17 cellular contexts compared by ENCODE assay signal in the genomic region with DNA sequence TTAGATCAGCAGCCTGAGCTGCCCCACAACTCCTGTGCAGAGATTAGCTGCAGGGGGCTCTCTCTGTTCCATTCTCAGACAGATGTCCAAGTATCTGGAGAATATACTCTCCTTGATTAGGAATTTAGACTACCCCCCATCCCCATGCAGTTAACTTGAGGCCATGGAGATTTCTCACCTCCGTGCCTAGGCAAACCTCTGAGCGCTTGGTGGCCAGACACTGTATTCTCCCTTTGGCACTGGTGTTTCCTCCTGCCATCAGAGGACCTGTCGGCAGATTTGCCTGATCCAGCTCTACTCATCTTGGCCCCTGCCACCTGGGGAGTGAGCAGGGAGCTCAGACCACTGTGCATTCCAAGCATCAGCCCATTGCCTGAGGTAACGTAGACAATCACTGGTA. TPM values are rescaled to one million over a fixed set of nuclear protein-coding genes. Genes with fewer than 3 reads are reported as not detected.
DNase-seq lines count a peak whose midpoint lies in the region; ATAC-seq and TF ChIP-seq lines count a peak whose summit lies in the region.
"Had no signal": no experiment of that assay in that cellular context is flagged by ENCODE, and none has a peak within 500 bp of the region (broad histone marks: within the 10 kb centered on the region; RNA-seq: fewer than 3 reads in every experiment).

No MANE protein-coding gene starts in this region.

- CTCF ChIA-PET in OCI-LY7 (lab: Charles Lee; ENCODE audit: unreplicated experiment), result no interaction called here

- no peaks in the 10 kb centered on the region for H3K9me2 ChIP-seq in GM23248 (ENCODE audit: insufficient read depth)
- H3K9me2 ChIP-seq in OCI-LY7 (ENCODE audit: insufficient read depth, low read length), result no peaks in the 10 kb centered on the region

- intact Hi-C loops in OCI-LY7 (cut with micrococcal nuclease; ENCODE audit: unreplicated experiment), result loop anchor here (5.0 kb wide), 1 partner anchor 81 kb away; no protein-coding TSS in a partner anchor

- peaks cover 0 to 7% of the 10 kb centered on the region in 2 donors for H3K9me3 Mint-ChIP-seq in stimulated activated naive B cell treated with anti-CD40 and anti-IgM and Interleukin-4, amounts not matched to agents 10 μg/mL and 1 μg/mL and 100 μg/mL, for 72 hours
- no peaks in the 10 kb centered on the region for H3K9me3 Mint-ChIP-seq in glutamatergic neuron (ENCODE audit: unreplicated experiment)

- no peak overlapping the region for H3K4me3 Mint-ChIP-seq in stimulated activated naive B cell treated with anti-CD40 and anti-IgM and Interleukin-4, amounts not matched to agents 10 μg/mL and 1 μg/mL and 100 μg/mL, for 72 hours
- H3K4me3 Mint-ChIP-seq in glutamatergic neuron (ENCODE audit: unreplicated experiment), result no peak overlapping the region
- H3K4me3 Mint-ChIP-seq: CD4-positive, alpha-beta memory T cell; GM23338; T-helper 2 cell treated with Interferon-gamma antibody and Interleukin-4, amounts not matched to agents 5 μg/mL and 100 μg/mL, for 36 hours had no signal

- BruUV-seq in OCI-LY7 (replicated peaks; lab: Mats Ljungman, UMichigan), result no TSS peak

- no peaks in the 10 kb centered on the region for H3F3A ChIP-seq in GM23248 (ENCODE audit: insufficient read depth)

- ATAC-seq in GM18511 (IDR thresholded peaks at IDR 0.05; ENCODE audit: unreplicated experiment) (peak; percentile 7), HG03378 (IDR thresholded peaks at IDR 0.05; ENCODE audit: unreplicated experiment) (no peak)
- peak; percentile 8 to 16 for ATAC-seq in stimulated activated naive B cell treated with anti-CD40 and anti-IgM and Interleukin-4, amounts not matched to agents 10 μg/mL and 1 μg/mL and 100 μg/mL, for 72 hours (replicated peaks)
- ATAC-seq: GM23338 had no signal

- H3K27me3 ChIP-seq in GM23248 (replicated peaks; ENCODE audit: insufficient read depth), result no peaks in the 10 kb centered on the region

- DNase-seq in GM23248 (no peak), OCI-LY7 (ENCODE audit: low spot score) (no peak), glutamatergic neuron (no peak), T-helper 2 cell (no peak)
- DNase-seq in stimulated activated naive B cell treated with anti-CD40 and anti-IgM and Interleukin-4, amounts not matched to agents 10 μg/mL and 1 μg/mL and 100 μg/mL, for 72 hours, result no peak
- DNase-seq: CD4-positive, alpha-beta memory T cell; NCI-H1092 treated with DMSO at 0.1 percent for 48 hours; NCI-H2081; NK-92 treated with Interleukin-12 subunit alpha and Interleukin-12 subunit beta, amount 100 ng/mL, for 24 hours; OCI-M1; SHP77 had no signal

- H3K9me3 ChIP-seq in GM23248 (ENCODE audit: low read depth), result no peaks in the 10 kb centered on the region
- peaks cover 15% of the 10 kb centered on the region; the same call in 1 of the 2 replicates for H3K9me3 ChIP-seq in OCI-LY7 (ENCODE audit: low read length)

- peak overlapping the region; percentile 29 for H3K4me2 ChIP-seq in GM23248 (ENCODE audit: unreplicated experiment)
- peak overlapping the region; percentile 61 for H3K4me2 ChIP-seq in OCI-LY7 (ENCODE audit: low read length)
- H3K4me2 ChIP-seq: GM23338 had no signal

- no peak overlapping the region for H3K9ac ChIP-seq in GM23248

- 91 to 93% methylated on average over 4 of the region's 4 CpGs for WGBS in GM23248 (ENCODE audit: low coverage in 1 of 2, low lambda C conversion rate in 2 of 2, missing lambda C conversion rate in 2 of 2), 2 experiments

- no peak overlapping the region for H2AFZ ChIP-seq in GM23248
- no peak overlapping the region for H2AFZ ChIP-seq in OCI-LY7 (ENCODE audit: low read length)

- no peak overlapping the region for H3K27ac ChIP-seq in GM23248
- peak overlapping the region; percentile 26 for H3K27ac ChIP-seq in OCI-LY7 (ENCODE audit: low read depth, low read length, poor library complexity, severe bottlenecking)
- H3K27ac ChIP-seq: SK-N-MC had no signal

- POLR2A ChIA-PET in OCI-LY7 (lab: Charles Lee), result interaction anchor here (0.9 to 2.5 kb wide), 4 partner anchors 10 to 193 kb away, joined by 3 to 18 read pairs (median 4); no protein-coding TSS in a partner anchor

- H3K79me2 ChIP-seq in GM23248 (ENCODE audit: insufficient read depth) (no peaks in the 10 kb centered on the region), OCI-LY7 (ENCODE audit: insufficient read depth, low read depth, low read length) (peaks cover 72% of the 10 kb centered on the region)

- H3K4me3 ChIP-seq in GM23248, result no peak overlapping the region
- no peak overlapping the region for H3K4me3 ChIP-seq in OCI-LY7 (ENCODE audit: low read depth, low read length, poor library complexity, severe bottlenecking)
- H3K4me3 ChIP-seq: GM23338, SK-N-MC had no signal

- H3K36me3 Mint-ChIP-seq in stimulated activated naive B cell treated with anti-CD40 and anti-IgM and Interleukin-4, amounts not matched to agents 10 μg/mL and 1 μg/mL and 100 μg/mL, for 72 hours, result no peaks in the 10 kb centered on the region
- peaks cover 32% of the 10 kb centered on the region for H3K36me3 Mint-ChIP-seq in glutamatergic neuron (ENCODE audit: unreplicated experiment)
- H3K36me3 Mint-ChIP-seq: CD4-positive, alpha-beta memory T cell; IgD-negative memory B cell had no signal

- in situ Hi-C loops in GM23248 (cut with MboI), result no loop called here

- no peaks in the 10 kb centered on the region for H4K20me1 ChIP-seq in GM23248 (ENCODE audit: insufficient read depth)
- H4K20me1 ChIP-seq in OCI-LY7 (ENCODE audit: insufficient read depth, low read length), result no peaks in the 10 kb centered on the region

- no peak for TF ChIP-seq CTCF in OCI-LY7 (conservative IDR thresholded peaks at IDR 0.05; ENCODE audit: low read length)
- TF ChIP-seq CTCF in glutamatergic neuron (IDR thresholded peaks at IDR 0.05; ENCODE audit: partially characterized antibody, unreplicated experiment), result no peak

- no peaks in the 10 kb centered on the region for H3K27me3 Mint-ChIP-seq in stimulated activated naive B cell treated with anti-CD40 and anti-IgM and Interleukin-4, amounts not matched to agents 10 μg/mL and 1 μg/mL and 100 μg/mL, for 72 hours
- H3K27me3 Mint-ChIP-seq in glutamatergic neuron (ENCODE audit: unreplicated experiment), result peaks cover 2% of the 10 kb centered on the region
- H3K27me3 Mint-ChIP-seq: CD4-positive, alpha-beta memory T cell; IgD-negative memory B cell had no signal

- peaks cover 0 to 8% of the 10 kb centered on the region in 2 donors for H3K4me1 Mint-ChIP-seq in stimulated activated naive B cell treated with anti-CD40 and anti-IgM and Interleukin-4, amounts not matched to agents 10 μg/mL and 1 μg/mL and 100 μg/mL, for 72 hours
- H3K4me1 Mint-ChIP-seq in glutamatergic neuron (ENCODE audit: low read depth, unreplicated experiment), result peaks cover 2% of the 10 kb centered on the region
- H3K4me1 Mint-ChIP-seq: CD4-positive, alpha-beta memory T cell had no signal

- H3K4me1 ChIP-seq in GM23248 (ENCODE audit: insufficient read depth) (0 out of 2 replicates have a peak, but pooled peaks cover 11% of the 10 kb centered on the region), OCI-LY7 (ENCODE audit: insufficient read depth, low read length, poor library complexity, severe bottlenecking) (peaks cover 32% of the 10 kb centered on the region)

- H3K27ac Mint-ChIP-seq in stimulated activated naive B cell treated with anti-CD40 and anti-IgM and Interleukin-4, amounts not matched to agents 10 μg/mL and 1 μg/mL and 100 μg/mL, for 72 hours, result no peak overlapping the region
- H3K27ac Mint-ChIP-seq in glutamatergic neuron (ENCODE audit: unreplicated experiment), result no peak overlapping the region
- H3K27ac Mint-ChIP-seq: CD4-positive, alpha-beta memory T cell; T-helper 2 cell treated with Interferon-gamma antibody and Interleukin-4, amounts not matched to agents 5 μg/mL and 100 μg/mL, for 36 hours had no signal

- H3K36me3 ChIP-seq in GM23248 (ENCODE audit: low read depth) (no peaks in the 10 kb centered on the region), OCI-LY7 (ENCODE audit: insufficient read depth, low read length) (peaks cover 31% of the 10 kb centered on the region)

RNA-seq across cellular contexts. Expression of gene ZNF804A, which starts 48.3 kb away (rescaled TPM):
- total RNA-seq in GM23248 (2014; rRNA removed; shearing (Covaris generic)), result 0.65 and 0.76 TPM in 2 replicates
- polyA plus RNA-seq in GM23248 (2016; fragmentation: Nextera tagmentation; extraction: Ambion mirVana), result 0.70 and 0.93 TPM in 2 replicates
- total RNA-seq in OCI-LY7 (2014; rRNA removed; shearing (Covaris generic)), result 19.9 and 24.1 TPM in 2 replicates
- total RNA-seq in OCI-LY7 (2022) (14.3 and 14.4 TPM in 2 replicates), glutamatergic neuron (ENCODE audit: unreplicated experiment) (23.1 TPM)
- total RNA-seq: GM23338 had no signal
- polyA plus RNA-seq: GM23338 had no signal
